In genomic region chr2:47272031-47272864, GRCh38 we compare ENCODE assay signal across 1 cellular context.
TF ChIP-seq lines count a peak whose summit lies in the region.

No MANE protein-coding gene starts in this region.

TF ChIP-seq in HepG2, 621 proteins besides CTCF, POLR2A, EP300 and RAD21 (continued from another document and continues in another):
- TF ChIP-seq AGO1 (IDR thresholded peaks at IDR 0.05; ENCODE audit: low read depth, low read length, poor library complexity, severe bottlenecking) (no peak), NFYB (CRISPR knock-in tag; IDR thresholded peaks at IDR 0.05) (no peak; the same call in 1 of the 2 replicates), KLF16 (CRISPR knock-in tag; IDR thresholded peaks at IDR 0.05) (peak in 1 of 2 experiments; percentile 87; a peak in 2 of 4 replicates), MAFK (conservative IDR thresholded peaks at IDR 0.05 in 1 of 2, IDR thresholded peaks at IDR 0.05 in 1 of 2; ENCODE audit: low read length in 2 of 2) (0 out of 4 replicates have a peak, but pooled peaks of 1 of the 2 experiments have one; percentile 9), ARID5B (CRISPR knock-in tag; IDR thresholded peaks at IDR 0.05) (peak; percentile 70), ZBTB25 (CRISPR knock-in tag; IDR thresholded peaks at IDR 0.05) (no peak), ZNF670 (CRISPR knock-in tag; IDR thresholded peaks at IDR 0.05; ENCODE audit: borderline replicate concordance) (no peak), ZNF724P (CRISPR knock-in tag; IDR thresholded peaks at IDR 0.05; ENCODE audit: borderline replicate concordance) (peak; percentile 78; the same call in 1 of the 2 replicates), ZFAT (CRISPR knock-in tag; conservative IDR thresholded peaks at IDR 0.05) (no peak), NR2F6 (IDR thresholded peaks at IDR 0.05) (no peak), NR2F6 (CRISPR knock-in tag; IDR thresholded peaks at IDR 0.05) (peak; percentile 53; the same call in 1 of the 2 replicates), FOXO1 (CRISPR knock-in tag; IDR thresholded peaks at IDR 0.05) (peak; percentile 61), LCORL (IDR thresholded peaks at IDR 0.05) (no peak), LCORL (CRISPR knock-in tag; IDR thresholded peaks at IDR 0.05) (peak; percentile 63; the same call in 1 of the 2 replicates), KMT2A (CRISPR knock-in tag; IDR thresholded peaks at IDR 0.05) (no peak; the same call in 1 of the 2 replicates), FOSL2 (CRISPR knock-in tag; IDR thresholded peaks at IDR 0.05) (peak; percentile 48), ZIK1 (CRISPR knock-in tag; IDR thresholded peaks at IDR 0.05; ENCODE audit: borderline replicate concordance, low read depth) (no peak; the same call in 1 of the 2 replicates), HIVEP1 (CRISPR knock-in tag; IDR thresholded peaks at IDR 0.05) (peak; percentile 59; the same call in 1 of the 2 replicates), ZNF841 (CRISPR knock-in tag; IDR thresholded peaks at IDR 0.05; ENCODE audit: borderline replicate concordance) (no peak), HBP1 (CRISPR knock-in tag; IDR thresholded peaks at IDR 0.05; ENCODE audit: low read depth) (no peak; the same call in 1 of the 2 replicates), ZNF335 (CRISPR knock-in tag; IDR thresholded peaks at IDR 0.05) (no peak), HNF4A (CRISPR knock-in tag; IDR thresholded peaks at IDR 0.05) (no peak), NR0B2 (CRISPR knock-in tag; IDR thresholded peaks at IDR 0.05) (peak; percentile 85), ZNF572 (CRISPR knock-in tag; IDR thresholded peaks at IDR 0.05) (0 out of 2 replicates have a peak, but pooled peaks have one; percentile 88), FOXJ3 (CRISPR knock-in tag; IDR thresholded peaks at IDR 0.05; ENCODE audit: borderline replicate concordance) (no peak), CSRNP1 (CRISPR knock-in tag; IDR thresholded peaks at IDR 0.05) (no peak; the same call in 1 of the 2 replicates), PHF21A (CRISPR knock-in tag; IDR thresholded peaks at IDR 0.05) (peak; percentile 69; the same call in 1 of the 2 replicates), RFX3 (CRISPR knock-in tag; IDR thresholded peaks at IDR 0.05) (no peak), ARHGAP35 (CRISPR knock-in tag; IDR thresholded peaks at IDR 0.05; ENCODE audit: borderline replicate concordance) (peak; percentile 81; the same call in 1 of the 2 replicates), KLF15 (CRISPR knock-in tag; IDR thresholded peaks at IDR 0.05; ENCODE audit: borderline replicate concordance) (no peak), SAFB2 (CRISPR knock-in tag; IDR thresholded peaks at IDR 0.05; ENCODE audit: borderline replicate concordance, low read depth) (peak; percentile 72; the same call in 1 of the 2 replicates), HDAC1 (CRISPR knock-in tag; IDR thresholded peaks at IDR 0.05) (peak; percentile 50; the same call in 1 of the 2 replicates), ZFP82 (CRISPR knock-in tag; IDR thresholded peaks at IDR 0.05; ENCODE audit: borderline replicate concordance) (no peak), ZNF33A (CRISPR knock-in tag; IDR thresholded peaks at IDR 0.05; ENCODE audit: borderline replicate concordance) (no peak), ZNF562 (CRISPR knock-in tag; IDR thresholded peaks at IDR 0.05; ENCODE audit: borderline replicate concordance) (no peak), ELF3 (CRISPR knock-in tag; IDR thresholded peaks at IDR 0.05) (no peak), RCOR2 (CRISPR knock-in tag; IDR thresholded peaks at IDR 0.05) (0 out of 2 replicates have a peak, but pooled peaks have one; percentile 45), KDM3A (CRISPR knock-in tag; IDR thresholded peaks at IDR 0.05; ENCODE audit: low read depth) (peak; percentile 90; the same call in 1 of the 2 replicates), TBL1XR1 (IDR thresholded peaks at IDR 0.05; ENCODE audit: borderline replicate concordance, low read length, partially characterized antibody) (no peak), ZNF501 (CRISPR knock-in tag; IDR thresholded peaks at IDR 0.05) (peak; percentile 81), ZNF180 (CRISPR knock-in tag; IDR thresholded peaks at IDR 0.05; ENCODE audit: borderline replicate concordance, low read depth) (no peak), HNF1A (IDR thresholded peaks at IDR 0.05; ENCODE audit: low read depth) (no peak), HNF1A (CRISPR knock-in tag; IDR thresholded peaks at IDR 0.05; ENCODE audit: borderline replicate concordance) (peak; percentile 38; the same call in 1 of the 2 replicates)
